In genomic region chr15:70342141-70342540, GRCh38 we compare ENCODE assay signal across 21 cellular contexts.
DNase-seq lines count a peak whose midpoint lies in the region; ATAC-seq, FAIRE-seq and TF ChIP-seq lines count a peak whose summit lies in the region.
"Had no signal": no experiment of that assay in that cellular context is flagged by ENCODE, and none has a peak within 500 bp of the region (broad histone marks: within the 10 kb centered on the region; RNA-seq: fewer than 3 reads in every experiment).

No MANE protein-coding gene starts in this region.

- 93 to 96% methylated on average over 7 of the region's 7 CpGs for WGBS in lung, 2 donors

- H3K27ac ChIP-seq in lung (ENCODE audit: low read depth in 1 of 2, low read length in 1 of 2) (no peak overlapping the region), gastrocnemius medialis (no peak overlapping the region)
- H3K27ac ChIP-seq: A549 had no signal

- H3K9me3 Mint-ChIP-seq in CD14-positive monocyte (no peaks in the 10 kb centered on the region), progenitor cell of endocrine pancreas (ENCODE audit: low read depth) (no peaks in the 10 kb centered on the region)

- H3K9me3 ChIP-seq in lung (ENCODE audit: control insufficient read depth in 2 of 2, insufficient read depth in 1 of 2, low read length in 1 of 2) (peaks cover 0 to 2% of the 10 kb centered on the region in 2 donors), gastrocnemius medialis (no peaks in the 10 kb centered on the region)
- H3K9me3 ChIP-seq: A549 had no signal

- H3K36me3 ChIP-seq in lung (ENCODE audit: control insufficient read depth in 2 of 2, insufficient read depth in 2 of 2, low read length in 2 of 2), result no peaks in the 10 kb centered on the region
- H3K36me3 ChIP-seq in gastrocnemius medialis, result no peaks in the 10 kb centered on the region

- H3K27me3 Mint-ChIP-seq in CD14-positive monocyte (ENCODE audit: low read depth in 3 of 3), result peaks cover 1 to 5% (median 2%) of the 10 kb centered on the region in 3 donors
- peaks cover 9% of the 10 kb centered on the region for H3K27me3 Mint-ChIP-seq in progenitor cell of endocrine pancreas
- H3K27me3 Mint-ChIP-seq: B cell had no signal

- H3K4me1 Mint-ChIP-seq in CD14-positive monocyte, result peaks cover 17% of the 10 kb centered on the region
- peaks cover 13% of the 10 kb centered on the region for H3K4me1 Mint-ChIP-seq in progenitor cell of endocrine pancreas (ENCODE audit: low read depth)

- H3K4me3 ChIP-seq in NB4 (ENCODE audit: low read depth, low read length), result no peak overlapping the region
- no peak overlapping the region for H3K4me3 ChIP-seq in lung
- H3K4me3 ChIP-seq in gastrocnemius medialis, result no peak overlapping the region
- H3K4me3 ChIP-seq: A549 had no signal

- no peak for ATAC-seq in lung (ENCODE audit: insufficient read depth, low FRiP score)
- ATAC-seq in sciatic nerve, result no peak
- no peak for ATAC-seq in gastrocnemius medialis
- ATAC-seq in omental fat pad (ENCODE audit: low FRiP score), result no peak
- ATAC-seq: A549, Right ventricle myocardium inferior had no signal

- no peak for TF ChIP-seq POLR2A in NB4 (IDR thresholded peaks at IDR 0.05; ENCODE audit: extremely low read depth, insufficient read length)
- no peak for TF ChIP-seq POLR2A in gastrocnemius medialis (IDR thresholded peaks at IDR 0.05)

- TF ChIP-seq CTCF in CD14-positive monocyte (IDR thresholded peaks at IDR 0.05) (no peak), NB4 (IDR thresholded peaks at IDR 0.05; ENCODE audit: low read depth, low read length) (no peak), lung (IDR thresholded peaks at IDR 0.05; ENCODE audit: control extremely low read depth, extremely low read depth) (no peak), D721Med (IDR thresholded peaks at IDR 0.05; ENCODE audit: insufficient read depth, missing control alignments) (no peak), gastrocnemius medialis (IDR thresholded peaks at IDR 0.05 in 4 of 5, conservative IDR thresholded peaks at IDR 0.05 in 1 of 5) (no peak), omental fat pad (IDR thresholded peaks at IDR 0.05) (no peak), progenitor cell of endocrine pancreas (IDR thresholded peaks at IDR 0.05; ENCODE audit: unreplicated experiment) (no peak)

- no peak overlapping the region for H3K4me3 Mint-ChIP-seq in CD14-positive monocyte
- no peak overlapping the region for H3K4me3 Mint-ChIP-seq in progenitor cell of endocrine pancreas (ENCODE audit: low read depth)
- H3K4me3 Mint-ChIP-seq: B cell had no signal

- H3K4me1 ChIP-seq in lung (ENCODE audit: control insufficient read depth in 2 of 2, insufficient read depth in 2 of 2, low read length in 2 of 2) (no peaks in the 10 kb centered on the region), gastrocnemius medialis (no peaks in the 10 kb centered on the region)
- H3K4me1 ChIP-seq: A549 had no signal

- H3K27ac Mint-ChIP-seq in CD14-positive monocyte (no peak overlapping the region), progenitor cell of endocrine pancreas (no peak overlapping the region)
- H3K27ac Mint-ChIP-seq: B cell had no signal

- DNase-seq in CD14-positive monocyte (ENCODE audit: low spot score), result peak; percentile 15
- DNase-seq in NB4 (ENCODE audit: low read depth), result peak; percentile 30
- peak; percentile 21 for DNase-seq in lung (ENCODE audit: low spot score)
- DNase-seq in sciatic nerve (ENCODE audit: low spot score), result peak; percentile 45
- DNase-seq in D721Med (ENCODE audit: insufficient read length, low spot score), result no peak
- no peak for DNase-seq in gastrocnemius medialis
- no peak for DNase-seq in omental fat pad (ENCODE audit: low spot score)
- no peak for DNase-seq in progenitor cell of endocrine pancreas (ENCODE audit: low spot score, unreplicated experiment)
- DNase-seq: DMS 273 treated with DMSO at 0.1 percent for 48 hours, DND-41, KG1, NCI-H1436 treated with DMSO at 0.1 percent for 48 hours, NCI-H1930, NCI-H748 treated with DMSO at 0.1 percent for 48 hours had no signal

- H3K36me3 Mint-ChIP-seq in CD14-positive monocyte (peaks cover 0 to 1% of the 10 kb centered on the region in 2 donors), progenitor cell of endocrine pancreas (ENCODE audit: insufficient read depth) (no peaks in the 10 kb centered on the region)

- in situ Hi-C loops in gastrocnemius medialis (cut with MboI; ENCODE audit: low sequenced_read_pairs in 4 of 4), result no loop called here

- intact Hi-C loops in CD14-positive monocyte (cut with micrococcal nuclease), result loop anchor here in 1 of 2 donors (5.0 kb wide), 1 partner anchor 75 kb away; no protein-coding TSS in a partner anchor
- intact Hi-C loops in sciatic nerve (cut with DNase I), result no loop called here
- intact Hi-C loops in gastrocnemius medialis (cut with DNase I; ENCODE audit: low total_unique reads), result no loop called here

- no peak for FAIRE-seq in D721Med (lab: Jason Lieb, UNC)
- FAIRE-seq: A549, GM12891, H54, HTR-8/SVneo, RCC 7860 had no signal

- H3K27me3 ChIP-seq in lung (ENCODE audit: control insufficient read depth, insufficient read depth) (no peaks in the 10 kb centered on the region), gastrocnemius medialis (no peaks in the 10 kb centered on the region)

Comparison
In these comparisons a context has a peak if more than half of its experiments do, and no peak if none do; other contexts are left out.
1. DNase-seq: peak in CD14-positive monocyte (single experiment), NB4 (single experiment), lung (single experiment) and sciatic nerve (single experiment); none in D721Med (single experiment), gastrocnemius medialis (0 of 2), omental fat pad (single experiment) and progenitor cell of endocrine pancreas (single experiment).